ENCODE assay signal across 11 cellular contexts in genomic region chr6:38713812-38714211, GRCh38. TPM values are rescaled to one million over a fixed set of nuclear protein-coding genes. Genes with fewer than 3 reads are reported as not detected.
DNase-seq lines count a peak whose midpoint lies in the region; ATAC-seq lines count a peak whose summit lies in the region.
"Had no signal": no experiment of that assay in that cellular context is flagged by ENCODE, and none has a peak within 500 bp of the region (broad histone marks: within the 10 kb centered on the region; RNA-seq: fewer than 3 reads in every experiment).

No MANE protein-coding gene starts in this region.

- ATAC-seq in GM19463 (IDR thresholded peaks at IDR 0.05; ENCODE audit: unreplicated experiment) (no peak), GM21360 (IDR thresholded peaks at IDR 0.05; ENCODE audit: unreplicated experiment) (no peak), sciatic nerve (no peak)

- intact Hi-C loops in sciatic nerve (cut with DNase I), result no loop called here

- DNase-seq in GDM1 (lab: John Stamatoyannopoulos, UW), result peak; percentile 2
- DNase-seq in NOMO-1 treated with dmso at 0.1 percent for 144 hours (lab: John Stamatoyannopoulos, UW; ENCODE audit: unreplicated experiment), result peak; percentile 78
- DNase-seq in activated T-cell treated with anti-CD3 and anti-CD28 coated beads, Interleukin-2, amount 50 U/mL, for 48 hours, result peak; percentile 72 to 75
- peak; percentile 27 for DNase-seq in stimulated activated CD4-positive, alpha-beta T cell treated with anti-CD3 and anti-CD28 coated beads, Interleukin-12 subunit alpha, Interleukin-12 subunit beta, amount 100 ng/mL, for 4 hours
- no peak for DNase-seq in GM03348 (ENCODE audit: low spot score)
- DNase-seq in sciatic nerve (ENCODE audit: low spot score), result no peak
- DNase-seq: HCEC 1CT, NCI-H146, occipital lobe had no signal

RNA-seq across cellular contexts. Expression of gene DNAH8, which starts 1.3 kb away (rescaled TPM):
- 0.13 TPM for total RNA-seq in sciatic nerve

RNA-seq across cellular contexts. Expression of gene GLO1, which starts 10.9 kb away (rescaled TPM):
- total RNA-seq in sciatic nerve, result 60.3 TPM

Comparison
In these comparisons a context has a peak if more than half of its experiments do, and no peak if none do; other contexts are left out.
1. DNase-seq: peak in GDM1 (single experiment), NOMO-1 treated with dmso at 0.1 percent for 144 hours (single experiment), activated T-cell treated with anti-CD3 and anti-CD28 coated beads, Interleukin-2, amount 50 U/mL, for 48 hours (2 of 2) and stimulated activated CD4-positive, alpha-beta T cell treated with anti-CD3 and anti-CD28 coated beads, Interleukin-12 subunit alpha, Interleukin-12 subunit beta, amount 100 ng/mL, for 4 hours (single experiment); none in GM03348 (single experiment) and sciatic nerve (single experiment).